ENCODE assay signal across 8 cellular contexts in genomic region chr13:99124695-99125334, GRCh38.
DNase-seq lines count a peak whose midpoint lies in the region; ATAC-seq and TF ChIP-seq lines count a peak whose summit lies in the region.

No MANE protein-coding gene starts in this region.

- no peak overlapping the region for H3K14ac ChIP-seq in mesenchymal stem cell (ENCODE audit: low read length in 2 of 2)
- H3K14ac ChIP-seq in neuronal stem cell (ENCODE audit: low read length), result no peak overlapping the region

- DNase-seq in DND-41 (peak; percentile 43), mesenchymal stem cell (peak; percentile 64), left lung (no peak), neuronal stem cell (ENCODE audit: low spot score) (no peak)
- DNase-seq in activated T-helper 1 cell treated with anti-CD3 and anti-CD28 coated beads, Interleukin-12 subunit alpha, Interleukin-12 subunit beta, Interleukin-2, Interleukin-4 antibody, amounts not matched to agents 30 ng/mL and 10 ng/mL and 1 ng/mL, durations not matched to agents 14 hours and 24 hours and 36 hours (ENCODE audit: low spot score), result no peak

- peak overlapping the region; percentile 31 for H3K27ac Mint-ChIP-seq in activated T-helper 1 cell treated with anti-CD3 and anti-CD28 coated beads, Interleukin-12 subunit alpha, Interleukin-12 subunit beta, Interleukin-2, Interleukin-4 antibody, amounts not matched to agents 30 ng/mL and 10 ng/mL and 1 ng/mL, durations not matched to agents 14 hours and 24 hours and 36 hours

- H3K4me2 ChIP-seq in DND-41 (ENCODE audit: insufficient read depth, low read length) (no peak overlapping the region; the same call in 1 of the 2 replicates), mesenchymal stem cell (ENCODE audit: low read length, poor library complexity, severe bottlenecking) (no peak overlapping the region), neuronal stem cell (ENCODE audit: insufficient read depth, low read length, poor library complexity, severe bottlenecking) (no peak overlapping the region)

- WGBS in mesenchymal stem cell, result 68% methylated on average over 8 of the region's 11 CpGs
- no CpG with 5 or more reads among the region's 11 CpGs for WGBS in neuronal stem cell (ENCODE audit: extremely low coverage in 2 of 2, insufficient read length in 2 of 2, insufficient replicate concordance in 1 of 2), 2 donors

- H2BK15ac ChIP-seq in mesenchymal stem cell (ENCODE audit: low read depth, poor library complexity, severe bottlenecking), result no peak overlapping the region
- no peak overlapping the region for H2BK15ac ChIP-seq in neuronal stem cell (ENCODE audit: low read length)

- H2AFZ ChIP-seq in DND-41 (ENCODE audit: low read depth, low read length) (no peak overlapping the region), mesenchymal stem cell (ENCODE audit: low read depth, low read length) (no peak overlapping the region), neuronal stem cell (ENCODE audit: low read length) (no peak overlapping the region)

- H3K27me3 ChIP-seq in DND-41 (ENCODE audit: insufficient read depth, low read length, poor library complexity) (no peaks in the 10 kb centered on the region), mesenchymal stem cell (ENCODE audit: control insufficient read depth in 1 of 2, insufficient read depth in 1 of 2, low read length in 2 of 2) (peaks cover 0 to 4% of the 10 kb centered on the region in 2 experiments), left lung (peaks cover 0 to 95% of the 10 kb centered on the region in 2 donors), neuronal stem cell (ENCODE audit: control insufficient read depth in 3 of 3, insufficient read depth in 3 of 3, low read depth in 1 of 3, low read length in 3 of 3) (peaks cover 0 to 7% (median 0%) of the 10 kb centered on the region in 3 experiments)

- peaks cover 2% of the 10 kb centered on the region for H3K36me3 Mint-ChIP-seq in activated T-helper 1 cell treated with anti-CD3 and anti-CD28 coated beads, Interleukin-12 subunit alpha, Interleukin-12 subunit beta, Interleukin-2, Interleukin-4 antibody, amounts not matched to agents 30 ng/mL and 10 ng/mL and 1 ng/mL, durations not matched to agents 14 hours and 24 hours and 36 hours (ENCODE audit: low read depth)

- H4K8ac ChIP-seq in mesenchymal stem cell (ENCODE audit: low read length), result no peak overlapping the region
- no peak overlapping the region for H4K8ac ChIP-seq in neuronal stem cell (ENCODE audit: low read depth, low read length)

- H3K4ac ChIP-seq in mesenchymal stem cell (ENCODE audit: low read depth in 1 of 2, low read length in 2 of 2) (no peak overlapping the region), neuronal stem cell (ENCODE audit: low read length) (no peak overlapping the region)

- H3K9ac ChIP-seq in DND-41 (ENCODE audit: low read depth, low read length) (no peak overlapping the region), mesenchymal stem cell (ENCODE audit: low read length) (no peak overlapping the region), neuronal stem cell (ENCODE audit: low read depth, low read length, poor library complexity) (no peak overlapping the region)

- ATAC-seq in DND-41 (ENCODE audit: insufficient read depth, low read depth) (peak; percentile 82), GM19463 (IDR thresholded peaks at IDR 0.05; ENCODE audit: unreplicated experiment) (peak; percentile 70), HG03575 (IDR thresholded peaks at IDR 0.05; ENCODE audit: extremely low read depth, insufficient number of reproducible peaks, low FRiP score, unreplicated experiment) (peak; percentile 72), GM19324 (IDR thresholded peaks at IDR 0.05; ENCODE audit: low FRiP score, unreplicated experiment) (no peak), left lung (no peak)

- no peak overlapping the region for H2BK12ac ChIP-seq in mesenchymal stem cell (ENCODE audit: low read length in 2 of 2)
- no peak overlapping the region for H2BK12ac ChIP-seq in neuronal stem cell (ENCODE audit: low read length)

- H4K91ac ChIP-seq in mesenchymal stem cell (ENCODE audit: low read length) (no peak overlapping the region), neuronal stem cell (ENCODE audit: low read depth, low read length, poor library complexity) (no peak overlapping the region)

- H3K18ac ChIP-seq in mesenchymal stem cell (ENCODE audit: low read depth in 1 of 2, low read length in 2 of 2) (no peak overlapping the region), neuronal stem cell (ENCODE audit: low read length) (no peak overlapping the region)

- no peak overlapping the region for H2BK5ac ChIP-seq in mesenchymal stem cell (ENCODE audit: low read depth, low read length, poor library complexity, severe bottlenecking)
- H2BK5ac ChIP-seq in neuronal stem cell (ENCODE audit: low read length), result no peak overlapping the region

- H3K9me3 Mint-ChIP-seq in activated T-helper 1 cell treated with anti-CD3 and anti-CD28 coated beads, Interleukin-12 subunit alpha, Interleukin-12 subunit beta, Interleukin-2, Interleukin-4 antibody, amounts not matched to agents 30 ng/mL and 10 ng/mL and 1 ng/mL, durations not matched to agents 14 hours and 24 hours and 36 hours, result peaks cover 5% of the 10 kb centered on the region

- H3K4me1 ChIP-seq in DND-41 (ENCODE audit: insufficient read depth, low read length) (peaks cover 13% of the 10 kb centered on the region), mesenchymal stem cell (ENCODE audit: control insufficient read depth, insufficient read depth, low read depth, low read length) (peaks cover 6% of the 10 kb centered on the region), left lung (peaks cover 0 to 6% of the 10 kb centered on the region in 2 donors), neuronal stem cell (ENCODE audit: control insufficient read depth in 2 of 2, insufficient read depth in 1 of 2, low read depth in 1 of 2, low read length in 2 of 2) (no peaks in the 10 kb centered on the region)

- H3K4me3 Mint-ChIP-seq in activated T-helper 1 cell treated with anti-CD3 and anti-CD28 coated beads, Interleukin-12 subunit alpha, Interleukin-12 subunit beta, Interleukin-2, Interleukin-4 antibody, amounts not matched to agents 30 ng/mL and 10 ng/mL and 1 ng/mL, durations not matched to agents 14 hours and 24 hours and 36 hours, result peak overlapping the region; percentile 19

- H3K4me3 ChIP-seq in DND-41 (ENCODE audit: low read depth in 1 of 2, low read length in 2 of 2) (no peak overlapping the region), mesenchymal stem cell (ENCODE audit: insufficient read depth in 1 of 2, low read depth in 1 of 2, low read length in 2 of 2) (peak overlapping the region in 1 of 2 experiments; percentile 53), left lung (no peak overlapping the region), neuronal stem cell (ENCODE audit: low read length in 2 of 2) (no peak overlapping the region)

- no peaks in the 10 kb centered on the region for H3K79me2 ChIP-seq in DND-41 (ENCODE audit: insufficient read depth, low read length)

- H3K9me3 ChIP-seq in DND-41 (ENCODE audit: insufficient read depth, low read length, severe bottlenecking), result no peaks in the 10 kb centered on the region
- no peaks in the 10 kb centered on the region for H3K9me3 ChIP-seq in mesenchymal stem cell (ENCODE audit: control insufficient read depth, low read length)
- no peaks in the 10 kb centered on the region for H3K9me3 ChIP-seq in left lung
- no peaks in the 10 kb centered on the region for H3K9me3 ChIP-seq in neuronal stem cell (replicated peaks in 1 of 2; ENCODE audit: control insufficient read depth in 2 of 2, insufficient read depth in 1 of 2, low read depth in 1 of 2, low read length in 2 of 2)

- intact Hi-C loops in activated T-helper 1 cell treated with anti-CD3 and anti-CD28 coated beads, Interleukin-12 subunit alpha, Interleukin-12 subunit beta, Interleukin-2, Interleukin-4 antibody, amounts not matched to agents 30 ng/mL and 10 ng/mL and 1 ng/mL, durations not matched to agents 14 hours and 24 hours and 36 hours (cut with micrococcal nuclease), result loop anchor here (1.0 to 2.0 kb wide), 3 partner anchors 38 to 235 kb away; no protein-coding TSS in a partner anchor
- intact Hi-C loops in left lung (cut with DNase I), result no loop called here

- H2BK120ac ChIP-seq in mesenchymal stem cell (ENCODE audit: low read depth, low read length) (no peak overlapping the region), neuronal stem cell (ENCODE audit: low read depth, low read length) (no peak overlapping the region)

- no peaks in the 10 kb centered on the region for H4K20me1 ChIP-seq in DND-41 (ENCODE audit: insufficient read depth, low read length)

- no peaks in the 10 kb centered on the region for H3K36me3 ChIP-seq in DND-41 (ENCODE audit: insufficient read depth, low read length)
- no peaks in the 10 kb centered on the region for H3K36me3 ChIP-seq in mesenchymal stem cell (ENCODE audit: control insufficient read depth in 1 of 2, insufficient read depth in 2 of 2, low read depth in 1 of 2, low read length in 2 of 2)
- H3K36me3 ChIP-seq in left lung, result no peaks in the 10 kb centered on the region
- no peaks in the 10 kb centered on the region for H3K36me3 ChIP-seq in neuronal stem cell (replicated peaks in 1 of 2; ENCODE audit: control insufficient read depth in 2 of 2, insufficient read depth in 2 of 2, low read length in 2 of 2)

- no peak overlapping the region for H3K23ac ChIP-seq in mesenchymal stem cell (ENCODE audit: low read length in 2 of 2)
- no peak overlapping the region for H3K23ac ChIP-seq in neuronal stem cell (ENCODE audit: low read depth, low read length, poor library complexity)

- H3K79me1 ChIP-seq in mesenchymal stem cell (replicated peaks; ENCODE audit: low read length, poor library complexity, severe bottlenecking), result no peaks in the 10 kb centered on the region
- no peaks in the 10 kb centered on the region for H3K79me1 ChIP-seq in neuronal stem cell (ENCODE audit: low read depth, low read length)

- H2AK5ac ChIP-seq in mesenchymal stem cell (ENCODE audit: low read length, severe bottlenecking) (no peak overlapping the region), neuronal stem cell (ENCODE audit: low read depth, low read length) (no peak overlapping the region)

- TF ChIP-seq CTCF in DND-41 (IDR thresholded peaks at IDR 0.05; ENCODE audit: borderline replicate concordance, extremely low read depth, low read length, poor library complexity, severe bottlenecking) (no peak), left lung (IDR thresholded peaks at IDR 0.05) (no peak)

- H3K27me3 Mint-ChIP-seq in activated T-helper 1 cell treated with anti-CD3 and anti-CD28 coated beads, Interleukin-12 subunit alpha, Interleukin-12 subunit beta, Interleukin-2, Interleukin-4 antibody, amounts not matched to agents 30 ng/mL and 10 ng/mL and 1 ng/mL, durations not matched to agents 14 hours and 24 hours and 36 hours (ENCODE audit: insufficient read depth), result peaks cover 2% of the 10 kb centered on the region

- H3K27ac ChIP-seq in DND-41 (ENCODE audit: low read length) (peak overlapping the region; percentile 43), mesenchymal stem cell (ENCODE audit: low read length, poor library complexity, severe bottlenecking) (peak overlapping the region; percentile 10), left lung (no peak overlapping the region), neuronal stem cell (replicated peaks; ENCODE audit: low read length) (no peak overlapping the region)

- H3K4me1 Mint-ChIP-seq in activated T-helper 1 cell treated with anti-CD3 and anti-CD28 coated beads, Interleukin-12 subunit alpha, Interleukin-12 subunit beta, Interleukin-2, Interleukin-4 antibody, amounts not matched to agents 30 ng/mL and 10 ng/mL and 1 ng/mL, durations not matched to agents 14 hours and 24 hours and 36 hours (ENCODE audit: low read depth), result peaks cover 21% of the 10 kb centered on the region

Comparison
In these comparisons a context has a peak if more than half of its experiments do, and no peak if none do; other contexts are left out.
1. ATAC-seq: peak in DND-41 (single experiment), GM19463 (single experiment) and HG03575 (single experiment); none in GM19324 (single experiment) and left lung (single experiment).
2. DNase-seq: peak in DND-41 (single experiment) and mesenchymal stem cell (single experiment); none in activated T-helper 1 cell treated with anti-CD3 and anti-CD28 coated beads, Interleukin-12 subunit alpha, Interleukin-12 subunit beta, Interleukin-2, Interleukin-4 antibody, amounts not matched to agents 30 ng/mL and 10 ng/mL and 1 ng/mL, durations not matched to agents 14 hours and 24 hours and 36 hours (single experiment), left lung (0 of 2) and neuronal stem cell (single experiment).
3. H3K27ac ChIP-seq: peak in DND-41 (single experiment) and mesenchymal stem cell (single experiment); none in left lung (0 of 2) and neuronal stem cell (single experiment).